ENCODE assay signal across 8 cellular contexts in genomic region chr1:211326528-211327340, GRCh38. TPM values are rescaled to one million over a fixed set of nuclear protein-coding genes. Genes with fewer than 3 reads are reported as not detected.
A peak's percentile ranks its signal among the peaks of the same experiment; 100 is the strongest.
DNase-seq lines count a peak whose midpoint lies in the region; ATAC-seq and TF ChIP-seq lines count a peak whose summit lies in the region.

TSS of gene TRAF5 (plus strand) at chr1:211326833. CDS start at chr1:211353240, 26,407 bp downstream.

- in situ Hi-C loops in SK-MEL-5 (cut with HindIII; ENCODE audit: low pct_unique_long_range_greater_than_20kb, low sequenced_read_pairs) = no loop called here

- no peaks in the 10 kb centered on the region for H3K36me3 ChIP-seq in right atrium auricular region
- no peaks in the 10 kb centered on the region for H3K36me3 ChIP-seq in psoas muscle (ENCODE audit: insufficient read depth in 1 of 2, low read depth in 1 of 2)

- WGBS in adipose tissue, 3 donors = 1 to 2% (median 1%) methylated on average over 64 to 91 of the region's 91 CpGs
- 0 to 2% (median 1%) methylated on average over 71 to 91 of the region's 91 CpGs for WGBS in psoas muscle, 3 donors

- peak; percentile 82 for DNase-seq in AG20443 (ENCODE audit: low spot score)
- peak; percentile 58 for DNase-seq in SK-MEL-5 (ENCODE audit: low read depth, low spot score)
- DNase-seq in right atrium auricular region (ENCODE audit: low spot score) = no peak
- peak; percentile 59 to 69 for DNase-seq in psoas muscle
- no peak for DNase-seq in superior temporal gyrus (ENCODE audit: extremely low spot score)

- H3K4me3 ChIP-seq in right atrium auricular region (peak within 1 kb of the TSS; percentile 72 to 76), psoas muscle (peak within 1 kb of the TSS; percentile 78)

- H3K27me3 ChIP-seq in right atrium auricular region (no peaks in the 10 kb centered on the region), psoas muscle (ENCODE audit: insufficient read depth in 3 of 3, low read length in 2 of 3) (no peaks in the 10 kb centered on the region)

- H3K9me3 ChIP-seq in right atrium auricular region (no peaks in the 10 kb centered on the region), psoas muscle (no peaks in the 10 kb centered on the region)

- no peak for TF ChIP-seq CTCF in right atrium auricular region (IDR thresholded peaks at IDR 0.05)
- no peak for TF ChIP-seq CTCF in psoas muscle (IDR thresholded peaks at IDR 0.05)

- ATAC-seq in GM18909 (IDR thresholded peaks at IDR 0.05; ENCODE audit: poor library complexity, unreplicated experiment) (peak; percentile 43), HG03280 (IDR thresholded peaks at IDR 0.05; ENCODE audit: unreplicated experiment) (peak; percentile 34), psoas muscle (peak; percentile 62 to 78 (median 70))

- H3K4me1 ChIP-seq in right atrium auricular region (peaks cover 0 to 20% of the 10 kb centered on the region in 2 donors), psoas muscle (peaks cover 3% of the 10 kb centered on the region)

- intact Hi-C loops in psoas muscle (cut with DNase I) = loop anchor here in 1 of 2 donors (2.0 to 10.0 kb wide), 4 partner anchors 56 to 328 kb away; no protein-coding TSS in a partner anchor

- H3K27ac ChIP-seq in adipose tissue (ENCODE audit: low read depth, low read length) = peak within 1 kb of the TSS; percentile 23
- peak within 1 kb of the TSS; percentile 61 to 75 for H3K27ac ChIP-seq in right atrium auricular region
- H3K27ac ChIP-seq in psoas muscle = peak within 1 kb of the TSS; percentile 63

RNA-seq across cellular contexts. Expression of gene TRAF5, which starts in this region (rescaled TPM):
- total RNA-seq in SK-MEL-5 (2014; rRNA removed; shearing (Covaris generic)) = 12.9 and 14.3 TPM in 2 replicates
- polyA plus RNA-seq in SK-MEL-5 (2015; cell fraction: cytosol; rRNA removed) = 10.3 and 12.3 TPM in 2 replicates
- 104 and 119 TPM in 2 replicates for polyA plus RNA-seq in SK-MEL-5 (2015; cell fraction: nucleus; rRNA removed)
- polyA plus RNA-seq in adipose tissue = 10 to 100 TPM in 1 of 3 donors, 1 to 10 TPM in 2; 5.0 to 11.4 (median 5.6) TPM
- total RNA-seq in right atrium auricular region = 1 to 10 TPM; 2.1 to 2.4 TPM
- total RNA-seq in psoas muscle = 1 to 10 TPM; 1.3 to 3.2 (median 1.8) TPM
- polyA plus RNA-seq in psoas muscle = 1 to 10 TPM; 1.1 to 5.1 (median 1.3) TPM

Comparison
In these comparisons a context has a peak if more than half of its experiments do, and no peak if none do; other contexts are left out.
1. DNase-seq: peak in AG20443 (single experiment), SK-MEL-5 (single experiment) and psoas muscle (2 of 2); none in right atrium auricular region (single experiment) and superior temporal gyrus (single experiment).
2. Peak in every context shown above with its lines, with median percentiles within 50 percentile points of each other: ATAC-seq and H3K27ac ChIP-seq.